21 cellular contexts compared by ENCODE assay signal in genomic region chr3:15654096-15654495, GRCh38. TPM values are rescaled to one million over a fixed set of nuclear protein-coding genes. Genes with fewer than 3 reads are reported as not detected.
A peak's percentile ranks its signal among the peaks of the same experiment; 100 is the strongest.
DNase-seq lines count a peak whose midpoint lies in the region; ATAC-seq and TF ChIP-seq lines count a peak whose summit lies in the region.
"Had no signal": no experiment of that assay in that cellular context is flagged by ENCODE, and none has a peak within 500 bp of the region (broad histone marks: within the 10 kb centered on the region; RNA-seq: fewer than 3 reads in every experiment).

No MANE protein-coding gene starts in this region.

- H3K9me2 ChIP-seq in GM23338 (ENCODE audit: insufficient read depth): no peaks in the 10 kb centered on the region; the same call in 1 of the 2 replicates

- H2AFZ ChIP-seq in GM23338: no peak overlapping the region
- H2AFZ ChIP-seq in smooth muscle cell (ENCODE audit: low read depth): no peak overlapping the region
- H2AFZ ChIP-seq: PC-9 had no signal

- peaks cover 13% of the 10 kb centered on the region for H3K36me3 Mint-ChIP-seq in GM23338 (ENCODE audit: low read depth)
- H3K36me3 Mint-ChIP-seq in activated CD4-positive, alpha-beta T cell treated with anti-CD3 and anti-CD28 coated beads for 36 hours (ENCODE audit: low read depth): peaks cover 9% of the 10 kb centered on the region

- POLR2A ChIA-PET in Panc1 (lab: Charles Lee): interaction anchor here (0.7 kb wide), 1 partner anchor 68 kb away, joined by 3 read pairs; no protein-coding TSS in a partner anchor
- POLR2A ChIA-PET in activated CD4-positive, alpha-beta T cell treated with anti-CD3 and anti-CD28 coated beads for 36 hours (lab: Charles Lee): no interaction called here

- H3K9me3 Mint-ChIP-seq in GM23338: peaks cover 33% of the 10 kb centered on the region
- peaks cover 19% of the 10 kb centered on the region for H3K9me3 Mint-ChIP-seq in activated CD4-positive, alpha-beta T cell treated with anti-CD3 and anti-CD28 coated beads for 36 hours (ENCODE audit: low read depth)

- no peaks in the 10 kb centered on the region for H3K27me3 ChIP-seq in GM23338 (ENCODE audit: insufficient read depth)
- no peaks in the 10 kb centered on the region for H3K27me3 ChIP-seq in Panc1 (ENCODE audit: control insufficient read depth, insufficient read depth, low read length)
- no peaks in the 10 kb centered on the region for H3K27me3 ChIP-seq in smooth muscle cell (ENCODE audit: low read depth)
- no peaks in the 10 kb centered on the region for H3K27me3 ChIP-seq in foreskin keratinocyte

- no peak overlapping the region for H3K4me3 Mint-ChIP-seq in GM23338
- H3K4me3 Mint-ChIP-seq in activated CD4-positive, alpha-beta T cell treated with anti-CD3 and anti-CD28 coated beads for 36 hours: no peak overlapping the region

- H3K79me2 ChIP-seq in GM23338 (replicated peaks; ENCODE audit: insufficient read depth): no peaks in the 10 kb centered on the region
- H3K79me2 ChIP-seq in smooth muscle cell (ENCODE audit: low read depth): no peaks in the 10 kb centered on the region

- no TSS peak for BruUV-seq in Panc1 (replicated peaks; lab: Mats Ljungman, UMichigan)

- peaks cover 5% of the 10 kb centered on the region; the same call in 1 of the 3 replicates for H3K4me1 Mint-ChIP-seq in GM23338
- H3K4me1 Mint-ChIP-seq in activated CD4-positive, alpha-beta T cell treated with anti-CD3 and anti-CD28 coated beads for 36 hours: peaks cover 8% of the 10 kb centered on the region

- intact Hi-C loops in Panc1 (cut with micrococcal nuclease; ENCODE audit: unreplicated experiment): no loop called here
- intact Hi-C loops in activated CD4-positive, alpha-beta T cell treated with anti-CD3 and anti-CD28 coated beads for 36 hours (cut with DNase I, micrococcal nuclease): no loop called here

- TF ChIP-seq CTCF in GM23338 (conservative IDR thresholded peaks at IDR 0.05; ENCODE audit: low read depth in 2 of 2): no peak
- no peak for TF ChIP-seq CTCF in Panc1 (IDR thresholded peaks at IDR 0.05)
- TF ChIP-seq CTCF in smooth muscle cell (IDR thresholded peaks at IDR 0.05; ENCODE audit: borderline replicate concordance, insufficient read depth, poor library complexity, severe bottlenecking): no peak
- no peak for TF ChIP-seq CTCF in foreskin keratinocyte (conservative IDR thresholded peaks at IDR 0.05)

- ATAC-seq in GM23338 (peak; percentile 58), Panc1 (no peak), foreskin keratinocyte (no peak)
- no peak for ATAC-seq in activated CD4-positive, alpha-beta T cell treated with anti-CD3 and anti-CD28 coated beads for 36 hours

- no peak overlapping the region for H3K4me2 ChIP-seq in GM23338
- H3K4me2 ChIP-seq in smooth muscle cell: peak overlapping the region; percentile 24
- H3K4me2 ChIP-seq: PC-9 had no signal

- H3K27ac ChIP-seq in GM23338 (ENCODE audit: low read depth) (no peak overlapping the region), Panc1 (ENCODE audit: low read length) (peak overlapping the region; percentile 42; the same call in 1 of the 2 replicates), cingulate gyrus (ENCODE audit: low read depth, low read length) (peak overlapping the region; percentile 50), smooth muscle cell (ENCODE audit: low read depth) (peak overlapping the region; percentile 73), foreskin keratinocyte (no peak overlapping the region)
- H3K27ac ChIP-seq: PC-9 had no signal

- H3K9me3 ChIP-seq in Panc1 (ENCODE audit: control insufficient read depth, insufficient read depth, low read depth, low read length) (peaks cover 8% of the 10 kb centered on the region; the same call in 1 of the 2 replicates), smooth muscle cell (replicated peaks; ENCODE audit: low read depth) (no peaks in the 10 kb centered on the region)

- H3K27ac Mint-ChIP-seq in GM23338: no peak overlapping the region
- no peak overlapping the region for H3K27ac Mint-ChIP-seq in activated CD4-positive, alpha-beta T cell treated with anti-CD3 and anti-CD28 coated beads for 36 hours

- DNase-seq in GM23338 (ENCODE audit: low spot score) (no peak), Panc1 (ENCODE audit: low read depth, low spot score) (no peak), smooth muscle cell (lab: John Stamatoyannopoulos, UW; ENCODE audit: unreplicated experiment) (no peak), foreskin keratinocyte (no peak)
- DNase-seq in activated effector memory CD4-positive, alpha-beta T cell treated with anti-CD3 and anti-CD28 coated beads, Interleukin-2, amount 50 U/mL, for 16 hours: no peak
- DNase-seq in activated CD4-positive, alpha-beta T cell treated with anti-CD3 and anti-CD28 coated beads for 36 hours: no peak
- DNase-seq: Calu3, DMS79 treated with DMSO at 0.1 percent for 48 hours, GF-D8, H7, KBM-7, MV-4-11, NCI-H1105, NCI-H1436 treated with DMSO at 0.1 percent for 48 hours, NCI-H187 treated with DMSO at 0.1 percent for 48 hours, NCI-H524, NCI-H748 treated with DMSO at 0.1 percent for 48 hours, PC-9, Right ventricle myocardium superior, RPMI8226 had no signal

- in situ Hi-C loops in Panc1 (cut with HindIII; ENCODE audit: low pct_unique_long_range_greater_than_20kb, low sequenced_read_pairs): no loop called here

- peaks cover 2% of the 10 kb centered on the region for H3K27me3 Mint-ChIP-seq in GM23338 (ENCODE audit: insufficient read depth, low read depth, poor library complexity)
- peaks cover 12% of the 10 kb centered on the region for H3K27me3 Mint-ChIP-seq in activated CD4-positive, alpha-beta T cell treated with anti-CD3 and anti-CD28 coated beads for 36 hours

- H3F3A ChIP-seq in GM23338 (replicated peaks; ENCODE audit: low read depth): 0 out of 2 replicates have a peak, but pooled peaks cover 2% of the 10 kb centered on the region
- H3F3A ChIP-seq in smooth muscle cell (ENCODE audit: low read depth): no peaks in the 10 kb centered on the region

- H3K9ac ChIP-seq in smooth muscle cell (ENCODE audit: low read depth): no peak overlapping the region

- H4K20me1 ChIP-seq in GM23338 (replicated peaks; ENCODE audit: insufficient read depth): no peaks in the 10 kb centered on the region
- H4K20me1 ChIP-seq in smooth muscle cell (ENCODE audit: low read depth): no peaks in the 10 kb centered on the region

- CTCF ChIA-PET in Panc1 (lab: Charles Lee): no interaction called here
- CTCF ChIA-PET in activated CD4-positive, alpha-beta T cell treated with anti-CD3 and anti-CD28 coated beads for 36 hours (lab: Charles Lee): interaction anchor here (0.7 to 0.8 kb wide), 3 partner anchors 20 to 590 kb away, joined by 3 read pairs; no protein-coding TSS in a partner anchor

- no peak overlapping the region for H3K4me3 ChIP-seq in GM23338
- H3K4me3 ChIP-seq in Panc1 (ENCODE audit: low read depth in 2 of 2, low read length in 2 of 2): no peak overlapping the region
- H3K4me3 ChIP-seq in smooth muscle cell: no peak overlapping the region
- H3K4me3 ChIP-seq: PC-9 had no signal

- H3K4me1 ChIP-seq in GM23338 (ENCODE audit: insufficient read depth): no peaks in the 10 kb centered on the region
- no peaks in the 10 kb centered on the region; the same call in 1 of the 2 replicates for H3K4me1 ChIP-seq in Panc1 (ENCODE audit: control insufficient read depth, insufficient read depth, low read length)
- peaks cover 23% of the 10 kb centered on the region for H3K4me1 ChIP-seq in smooth muscle cell (ENCODE audit: low read depth)
- no peaks in the 10 kb centered on the region for H3K4me1 ChIP-seq in foreskin keratinocyte

- H3K36me3 ChIP-seq in GM23338 (ENCODE audit: insufficient read depth) (peaks cover 5% of the 10 kb centered on the region; the same call in 1 of the 2 replicates), Panc1 (ENCODE audit: control insufficient read depth, insufficient read depth, low read length) (no peaks in the 10 kb centered on the region), smooth muscle cell (ENCODE audit: low read depth) (no peaks in the 10 kb centered on the region)

TF ChIP-seq in GM23338, 12 proteins besides CTCF, POLR2A, EP300 and RAD21 (continues in another document):
- TF ChIP-seq CREB1 (CRISPR knock-in tag; IDR thresholded peaks at IDR 0.05; ENCODE audit: low read depth) (no peak), JUNB (IDR thresholded peaks at IDR 0.05; ENCODE audit: unreplicated experiment) (no peak), POLR2AphosphoS5 (IDR thresholded peaks at IDR 0.05; ENCODE audit: low read depth) (no peak)

RNA-seq across cellular contexts. Expression of gene BTD, which starts 52.6 kb away (rescaled TPM):
- total RNA-seq in GM23338 (2014; rRNA removed; shearing (Covaris generic)): 15.0 and 17.8 TPM in 2 replicates
- 19.0 and 20.0 TPM in 2 replicates for polyA plus RNA-seq in GM23338 (2016; fragmentation: Nextera tagmentation; extraction: Ambion mirVana)
- 22.7 TPM for total RNA-seq in Panc1 (2021; ENCODE audit: unreplicated experiment)
- 21.4 TPM for polyA plus RNA-seq in Panc1 (2012; ENCODE audit: insufficient read length)
- 9.4 and 20.9 TPM in 2 replicates for total RNA-seq in smooth muscle cell
- 16.3 and 23.6 TPM in 2 replicates for polyA plus RNA-seq in smooth muscle cell
- total RNA-seq in foreskin keratinocyte: 5.0 and 10.9 TPM in 2 replicates
- polyA plus RNA-seq in foreskin keratinocyte: 4.6 and 8.4 TPM in 2 replicates
- 1 to 10 TPM; 3.8 to 4.4 TPM for total RNA-seq in activated CD4-positive, alpha-beta T cell treated with anti-CD3 and anti-CD28 coated beads for 36 hours

RNA-seq across cellular contexts. Expression of gene HACL1, which starts 52.7 kb away (rescaled TPM):
- 25.9 and 33.5 TPM in 2 replicates for total RNA-seq in GM23338 (2014; rRNA removed; shearing (Covaris generic))
- polyA plus RNA-seq in GM23338 (2016; fragmentation: Nextera tagmentation; extraction: Ambion mirVana) (19.4 and 19.6 TPM in 2 replicates), smooth muscle cell (11.8 and 16.3 TPM in 2 replicates), foreskin keratinocyte (13.0 and 16.1 TPM in 2 replicates)
- total RNA-seq in Panc1 (2021; ENCODE audit: unreplicated experiment) (26.8 TPM), smooth muscle cell (13.0 and 17.9 TPM in 2 replicates), foreskin keratinocyte (16.3 and 18.4 TPM in 2 replicates)
- 25.1 TPM for polyA plus RNA-seq in Panc1 (2012; ENCODE audit: insufficient read length)
- total RNA-seq in activated CD4-positive, alpha-beta T cell treated with anti-CD3 and anti-CD28 coated beads for 36 hours: 10 to 100 TPM; 22.3 to 23.2 TPM

Comparison
In these comparisons a context has a peak if more than half of its experiments do, and no peak if none do; other contexts are left out.
1. H3K27ac ChIP-seq: peak in Panc1 (single experiment), cingulate gyrus (single experiment) and smooth muscle cell (single experiment); none in GM23338 (single experiment) and foreskin keratinocyte (single experiment).